1 cellular context compared by ENCODE assay signal in genomic region chr2:169798397-169798717, GRCh38.
TF ChIP-seq lines count a peak whose summit lies in the region.

No MANE protein-coding gene starts in this region.

TF ChIP-seq in H1, 55 proteins besides CTCF, POLR2A, EP300 and RAD21:
- no peak for TF ChIP-seq SP4 (IDR thresholded peaks at IDR 0.05; ENCODE audit: low read length)
- 0 out of 2 replicates have a peak, but pooled peaks have one; percentile 4 for TF ChIP-seq SP1 (IDR thresholded peaks at IDR 0.05; ENCODE audit: low read depth, low read length)
